ENCODE assay signal across 24 cellular contexts in genomic region chr3:184694694-184695093, GRCh38.
"Had no signal": no experiment of that assay in that cellular context is flagged by ENCODE, and none has a peak within 500 bp of the region (broad histone marks: within the 10 kb centered on the region; RNA-seq: fewer than 3 reads in every experiment).

No MANE protein-coding gene starts in this region.

- H3K4me3 Mint-ChIP-seq: activated CD4-positive, alpha-beta memory T cell treated with anti-CD3 and anti-CD28 coated beads, Interleukin-2, amount 10 ng/mL, durations not matched to agents 7 days and 5 days; activated CD4-positive, alpha-beta T cell treated with anti-CD3 and anti-CD28 coated beads, Interleukin-2, amount 10 ng/mL, durations not matched to agents 24 days and 14 days; activated naive CD4-positive, alpha-beta T cell treated with anti-CD3 and anti-CD28 coated beads, Interleukin-2, amount 10 ng/mL, durations not matched to agents 7 days and 5 days; immature natural killer cell; memory B cell; T-helper 2 cell treated with Interferon-gamma antibody and Interleukin-4, amounts not matched to agents 5 μg/mL and 100 μg/mL, for 36 hours had no signal

- H2AFZ ChIP-seq: hepatocyte had no signal

- H3K36me3 Mint-ChIP-seq: activated naive CD4-positive, alpha-beta T cell treated with anti-CD3 and anti-CD28 coated beads, Interleukin-2, amount 10 ng/mL, durations not matched to agents 7 days and 5 days; memory B cell had no signal

- ATAC-seq: activated CD4-positive, CD25-positive, alpha-beta regulatory T cell treated with anti-CD3 and anti-CD28 coated beads, Interleukin-2, amount 50 U/mL, for 24 hours; mucosa of descending colon; psoas muscle had no signal

- DNase-seq: activated CD4-positive, alpha-beta memory T cell treated with anti-CD3 and anti-CD28 coated beads, Interleukin-2, amount 10 ng/mL, durations not matched to agents 7 days and 5 days; activated CD4-positive, alpha-beta T cell treated with anti-CD3 and anti-CD28 coated beads, Interleukin-2, amount 10 ng/mL, durations not matched to agents 24 days and 14 days; activated effector memory CD4-positive, alpha-beta T cell treated with anti-CD3 and anti-CD28 coated beads, Interleukin-2, amount 50 U/mL, for 16 hours; activated naive CD4-positive, alpha-beta T cell treated with anti-CD3 and anti-CD28 coated beads, Interleukin-2, amount 10 ng/mL, durations not matched to agents 7 days and 5 days; activated T-cell treated with anti-CD3 and anti-CD28 coated beads for 4 hours; amygdala; effector CD4-positive, alpha-beta T cell; erythroblast; foreskin fibroblast; immature natural killer cell; mucosa of descending colon; psoas muscle; spleen; stimulated activated CD4-positive, alpha-beta T cell treated with anti-CD3 and anti-CD28 coated beads, Interleukin-4, amount 100 ng/mL, for 1 hour; stimulated activated naive CD4-positive, alpha-beta T cell had no signal

- FAIRE-seq: endometrium had no signal

- H3K36me3 ChIP-seq: cardiac muscle cell, right atrium auricular region, spleen, tibial nerve had no signal

- H3K4me1 Mint-ChIP-seq: activated CD4-positive, alpha-beta memory T cell treated with anti-CD3 and anti-CD28 coated beads, Interleukin-2, amount 10 ng/mL, durations not matched to agents 7 days and 5 days; activated CD4-positive, alpha-beta T cell treated with anti-CD3 and anti-CD28 coated beads, Interleukin-2, amount 10 ng/mL, durations not matched to agents 24 days and 14 days; activated naive CD4-positive, alpha-beta T cell treated with anti-CD3 and anti-CD28 coated beads, Interleukin-2, amount 10 ng/mL, durations not matched to agents 7 days and 5 days; immature natural killer cell had no signal

- H3K27me3 ChIP-seq: cardiac muscle cell, hepatocyte, right atrium auricular region, spleen, tibial nerve had no signal

- H3K9me3 ChIP-seq: mucosa of descending colon, psoas muscle, right atrium auricular region, spleen, tibial nerve had no signal

- H3K27ac Mint-ChIP-seq: activated CD4-positive, alpha-beta memory T cell treated with anti-CD3 and anti-CD28 coated beads, Interleukin-2, amount 10 ng/mL, durations not matched to agents 7 days and 5 days; activated CD4-positive, alpha-beta T cell treated with anti-CD3 and anti-CD28 coated beads, Interleukin-2, amount 10 ng/mL, durations not matched to agents 24 days and 14 days; activated naive CD4-positive, alpha-beta T cell treated with anti-CD3 and anti-CD28 coated beads, Interleukin-2, amount 10 ng/mL, durations not matched to agents 7 days and 5 days; immature natural killer cell; memory B cell; T-helper 2 cell treated with Interferon-gamma antibody and Interleukin-4, amounts not matched to agents 5 μg/mL and 100 μg/mL, for 36 hours had no signal

- H3K9me3 Mint-ChIP-seq: activated CD4-positive, alpha-beta memory T cell treated with anti-CD3 and anti-CD28 coated beads, Interleukin-2, amount 10 ng/mL, durations not matched to agents 7 days and 5 days; activated CD4-positive, alpha-beta T cell treated with anti-CD3 and anti-CD28 coated beads, Interleukin-2, amount 10 ng/mL, durations not matched to agents 24 days and 14 days; activated naive CD4-positive, alpha-beta T cell treated with anti-CD3 and anti-CD28 coated beads, Interleukin-2, amount 10 ng/mL, durations not matched to agents 7 days and 5 days; immature natural killer cell; memory B cell had no signal

- H3K4me3 ChIP-seq: cardiac muscle cell, hepatocyte, mucosa of descending colon, psoas muscle, right atrium auricular region, spleen, tibial nerve had no signal

- H3K4me2 ChIP-seq: hepatocyte had no signal

- H3K27ac ChIP-seq: psoas muscle, right atrium auricular region, spleen, tibial nerve, VCaP had no signal

- H3K79me2 ChIP-seq: hepatocyte had no signal
